In the genomic region with DNA sequence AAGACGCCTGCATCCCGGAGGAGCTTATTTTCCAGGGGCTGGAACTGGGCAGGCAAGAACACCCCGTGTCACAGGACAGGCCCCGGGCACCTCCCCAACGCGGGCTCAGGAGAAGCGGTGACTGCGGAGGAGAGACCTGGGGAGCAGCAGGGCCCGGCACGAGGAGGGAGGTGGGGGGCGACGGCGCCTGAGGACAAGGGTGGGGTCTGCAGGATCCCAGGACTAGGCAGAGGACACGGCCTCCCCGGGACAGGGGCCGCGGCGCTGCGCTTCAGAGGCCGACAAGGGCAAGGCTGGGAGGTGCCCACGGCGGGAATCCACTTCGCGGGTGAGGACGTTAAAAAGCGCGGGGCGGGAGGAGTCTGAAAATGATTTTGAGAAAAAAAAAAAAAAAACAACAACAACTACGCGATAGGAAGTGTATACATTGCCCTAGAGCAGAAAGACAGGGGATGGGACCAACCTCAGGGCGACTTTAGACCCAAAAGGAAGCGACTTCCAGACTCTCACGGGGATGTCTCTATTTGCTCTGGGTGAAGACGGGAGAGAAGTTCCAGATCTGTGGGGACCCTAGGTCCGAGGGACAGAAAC, we compare ENCODE assay signal across 1 cellular context.
TF ChIP-seq lines count a peak whose summit lies in the region.

No MANE protein-coding gene starts in this region.

TF ChIP-seq in HepG2, 621 proteins besides CTCF, POLR2A, EP300 and RAD21 (continued from another document):
- TF ChIP-seq NCOA2 (CRISPR knock-in tag; IDR thresholded peaks at IDR 0.05) (no peak), CENPX (CRISPR knock-in tag; IDR thresholded peaks at IDR 0.05) (no peak), ZNF83 (CRISPR knock-in tag; IDR thresholded peaks at IDR 0.05; ENCODE audit: borderline replicate concordance) (0 out of 2 replicates have a peak, but pooled peaks have one; percentile 11), HOXA7 (CRISPR knock-in tag; IDR thresholded peaks at IDR 0.05) (no peak), ZNF549 (CRISPR knock-in tag; IDR thresholded peaks at IDR 0.05) (no peak), ZNF18 (CRISPR knock-in tag; IDR thresholded peaks at IDR 0.05; ENCODE audit: insufficient replicate concordance) (peak; percentile 41), ISX (CRISPR knock-in tag; conservative IDR thresholded peaks at IDR 0.05) (no peak), JDP2 (CRISPR knock-in tag; IDR thresholded peaks at IDR 0.05; ENCODE audit: borderline replicate concordance) (no peak), HMGXB4 (CRISPR knock-in tag; IDR thresholded peaks at IDR 0.05; ENCODE audit: borderline replicate concordance in 1 of 2, low read depth in 1 of 2) (0 out of 4 replicates have a peak, but pooled peaks of 1 of the 2 experiments have one; percentile 21), KLF12 (CRISPR knock-in tag; IDR thresholded peaks at IDR 0.05; ENCODE audit: borderline replicate concordance) (no peak), CREB1 (IDR thresholded peaks at IDR 0.05) (no peak), CREB1 (CRISPR knock-in tag; IDR thresholded peaks at IDR 0.05) (no peak), ZNF230 (CRISPR knock-in tag; IDR thresholded peaks at IDR 0.05) (no peak), ZNF317 (CRISPR knock-in tag; IDR thresholded peaks at IDR 0.05) (no peak), POGK (CRISPR knock-in tag; conservative IDR thresholded peaks at IDR 0.05) (no peak), ZNF598 (CRISPR knock-in tag; IDR thresholded peaks at IDR 0.05; ENCODE audit: borderline replicate concordance) (no peak), NFE2L2 (IDR thresholded peaks at IDR 0.05; ENCODE audit: low read length) (no peak)
- TF ChIP-seq, protein P1, sequence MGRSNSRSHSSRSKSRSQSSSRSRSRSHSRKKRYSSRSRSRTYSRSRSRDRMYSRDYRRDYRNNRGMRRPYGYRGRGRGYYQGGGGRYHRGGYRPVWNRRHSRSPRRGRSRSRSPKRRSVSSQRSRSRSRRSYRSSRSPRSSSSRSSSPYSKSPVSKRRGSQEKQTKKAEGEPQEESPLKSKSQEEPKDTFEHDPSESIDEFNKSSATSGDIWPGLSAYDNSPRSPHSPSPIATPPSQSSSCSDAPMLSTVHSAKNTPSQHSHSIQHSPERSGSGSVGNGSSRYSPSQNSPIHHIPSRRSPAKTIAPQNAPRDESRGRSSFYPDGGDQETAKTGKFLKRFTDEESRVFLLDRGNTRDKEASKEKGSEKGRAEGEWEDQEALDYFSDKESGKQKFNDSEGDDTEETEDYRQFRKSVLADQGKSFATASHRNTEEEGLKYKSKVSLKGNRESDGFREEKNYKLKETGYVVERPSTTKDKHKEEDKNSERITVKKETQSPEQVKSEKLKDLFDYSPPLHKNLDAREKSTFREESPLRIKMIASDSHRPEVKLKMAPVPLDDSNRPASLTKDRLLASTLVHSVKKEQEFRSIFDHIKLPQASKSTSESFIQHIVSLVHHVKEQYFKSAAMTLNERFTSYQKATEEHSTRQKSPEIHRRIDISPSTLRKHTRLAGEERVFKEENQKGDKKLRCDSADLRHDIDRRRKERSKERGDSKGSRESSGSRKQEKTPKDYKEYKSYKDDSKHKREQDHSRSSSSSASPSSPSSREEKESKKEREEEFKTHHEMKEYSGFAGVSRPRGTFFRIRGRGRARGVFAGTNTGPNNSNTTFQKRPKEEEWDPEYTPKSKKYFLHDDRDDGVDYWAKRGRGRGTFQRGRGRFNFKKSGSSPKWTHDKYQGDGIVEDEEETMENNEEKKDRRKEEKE (IDR thresholded peaks at IDR 0.05), result no peak
- TF ChIP-seq, protein P2, sequence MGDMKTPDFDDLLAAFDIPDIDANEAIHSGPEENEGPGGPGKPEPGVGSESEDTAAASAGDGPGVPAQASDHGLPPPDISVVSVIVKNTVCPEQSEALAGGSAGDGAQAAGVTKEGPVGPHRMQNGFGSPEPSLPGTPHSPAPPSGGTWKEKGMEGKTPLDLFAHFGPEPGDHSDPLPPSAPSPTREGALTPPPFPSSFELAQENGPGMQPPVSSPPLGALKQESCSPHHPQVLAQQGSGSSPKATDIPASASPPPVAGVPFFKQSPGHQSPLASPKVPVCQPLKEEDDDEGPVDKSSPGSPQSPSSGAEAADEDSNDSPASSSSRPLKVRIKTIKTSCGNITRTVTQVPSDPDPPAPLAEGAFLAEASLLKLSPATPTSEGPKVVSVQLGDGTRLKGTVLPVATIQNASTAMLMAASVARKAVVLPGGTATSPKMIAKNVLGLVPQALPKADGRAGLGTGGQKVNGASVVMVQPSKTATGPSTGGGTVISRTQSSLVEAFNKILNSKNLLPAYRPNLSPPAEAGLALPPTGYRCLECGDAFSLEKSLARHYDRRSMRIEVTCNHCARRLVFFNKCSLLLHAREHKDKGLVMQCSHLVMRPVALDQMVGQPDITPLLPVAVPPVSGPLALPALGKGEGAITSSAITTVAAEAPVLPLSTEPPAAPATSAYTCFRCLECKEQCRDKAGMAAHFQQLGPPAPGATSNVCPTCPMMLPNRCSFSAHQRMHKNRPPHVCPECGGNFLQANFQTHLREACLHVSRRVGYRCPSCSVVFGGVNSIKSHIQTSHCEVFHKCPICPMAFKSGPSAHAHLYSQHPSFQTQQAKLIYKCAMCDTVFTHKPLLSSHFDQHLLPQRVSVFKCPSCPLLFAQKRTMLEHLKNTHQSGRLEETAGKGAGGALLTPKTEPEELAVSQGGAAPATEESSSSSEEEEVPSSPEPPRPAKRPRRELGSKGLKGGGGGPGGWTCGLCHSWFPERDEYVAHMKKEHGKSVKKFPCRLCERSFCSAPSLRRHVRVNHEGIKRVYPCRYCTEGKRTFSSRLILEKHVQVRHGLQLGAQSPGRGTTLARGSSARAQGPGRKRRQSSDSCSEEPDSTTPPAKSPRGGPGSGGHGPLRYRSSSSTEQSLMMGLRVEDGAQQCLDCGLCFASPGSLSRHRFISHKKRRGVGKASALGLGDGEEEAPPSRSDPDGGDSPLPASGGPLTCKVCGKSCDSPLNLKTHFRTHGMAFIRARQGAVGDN (CRISPR knock-in tag; IDR thresholded peaks at IDR 0.05), result peak; percentile 43; the same call in 1 of the 2 replicates
- TF ChIP-seq, protein P3, sequence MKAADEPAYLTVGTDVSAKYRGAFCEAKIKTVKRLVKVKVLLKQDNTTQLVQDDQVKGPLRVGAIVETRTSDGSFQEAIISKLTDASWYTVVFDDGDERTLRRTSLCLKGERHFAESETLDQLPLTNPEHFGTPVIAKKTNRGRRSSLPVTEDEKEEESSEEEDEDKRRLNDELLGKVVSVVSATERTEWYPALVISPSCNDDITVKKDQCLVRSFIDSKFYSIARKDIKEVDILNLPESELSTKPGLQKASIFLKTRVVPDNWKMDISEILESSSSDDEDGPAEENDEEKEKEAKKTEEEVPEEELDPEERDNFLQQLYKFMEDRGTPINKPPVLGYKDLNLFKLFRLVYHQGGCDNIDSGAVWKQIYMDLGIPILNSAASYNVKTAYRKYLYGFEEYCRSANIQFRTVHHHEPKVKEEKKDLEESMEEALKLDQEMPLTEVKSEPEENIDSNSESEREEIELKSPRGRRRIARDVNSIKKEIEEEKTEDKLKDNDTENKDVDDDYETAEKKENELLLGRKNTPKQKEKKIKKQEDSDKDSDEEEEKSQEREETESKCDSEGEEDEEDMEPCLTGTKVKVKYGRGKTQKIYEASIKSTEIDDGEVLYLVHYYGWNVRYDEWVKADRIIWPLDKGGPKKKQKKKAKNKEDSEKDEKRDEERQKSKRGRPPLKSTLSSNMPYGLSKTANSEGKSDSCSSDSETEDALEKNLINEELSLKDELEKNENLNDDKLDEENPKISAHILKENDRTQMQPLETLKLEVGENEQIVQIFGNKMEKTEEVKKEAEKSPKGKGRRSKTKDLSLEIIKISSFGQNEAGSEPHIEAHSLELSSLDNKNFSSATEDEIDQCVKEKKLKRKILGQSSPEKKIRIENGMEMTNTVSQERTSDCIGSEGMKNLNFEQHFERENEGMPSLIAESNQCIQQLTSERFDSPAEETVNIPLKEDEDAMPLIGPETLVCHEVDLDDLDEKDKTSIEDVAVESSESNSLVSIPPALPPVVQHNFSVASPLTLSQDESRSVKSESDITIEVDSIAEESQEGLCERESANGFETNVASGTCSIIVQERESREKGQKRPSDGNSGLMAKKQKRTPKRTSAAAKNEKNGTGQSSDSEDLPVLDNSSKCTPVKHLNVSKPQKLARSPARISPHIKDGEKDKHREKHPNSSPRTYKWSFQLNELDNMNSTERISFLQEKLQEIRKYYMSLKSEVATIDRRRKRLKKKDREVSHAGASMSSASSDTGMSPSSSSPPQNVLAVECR (CRISPR knock-in tag; IDR thresholded peaks at IDR 0.05; ENCODE audit: borderline replicate concordance), result peak; percentile 7; the same call in 1 of the 2 replicates
- TF ChIP-seq, protein P4, sequence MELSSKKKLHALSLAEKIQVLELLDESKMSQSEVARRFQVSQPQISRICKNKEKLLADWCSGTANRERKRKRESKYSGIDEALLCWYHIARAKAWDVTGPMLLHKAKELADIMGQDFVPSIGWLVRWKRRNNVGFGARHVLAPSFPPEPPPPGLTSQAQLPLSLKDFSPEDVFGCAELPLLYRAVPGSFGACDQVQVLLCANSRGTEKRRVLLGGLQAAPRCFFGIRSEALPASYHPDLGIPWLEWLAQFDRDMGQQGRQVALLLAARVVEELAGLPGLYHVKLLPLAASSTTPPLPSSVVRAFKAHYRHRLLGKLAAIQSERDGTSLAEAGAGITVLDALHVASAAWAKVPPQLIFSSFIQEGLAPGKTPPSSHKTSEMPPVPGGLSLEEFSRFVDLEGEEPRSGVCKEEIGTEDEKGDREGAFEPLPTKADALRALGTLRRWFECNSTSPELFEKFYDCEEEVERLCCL (CRISPR knock-in tag; IDR thresholded peaks at IDR 0.05; ENCODE audit: borderline replicate concordance), result no peak
TF ChIP-seq in HepG2: peak in this region for 7.
